2 cellular contexts compared by ENCODE assay signal in genomic region chr7:23538301-23538700, GRCh38.
TF ChIP-seq lines count a peak whose summit lies in the region.

No MANE protein-coding gene starts in this region.

TF ChIP-seq in HepG2, 621 proteins besides CTCF, POLR2A, EP300 and RAD21:
- peak; percentile 43; the same call in 1 of the 2 replicates for TF ChIP-seq ZNF121 (CRISPR knock-in tag; IDR thresholded peaks at IDR 0.05)
- TF ChIP-seq ZNF180 (CRISPR knock-in tag; IDR thresholded peaks at IDR 0.05; ENCODE audit: borderline replicate concordance, low read depth), result no peak
- no peak for TF ChIP-seq IKZF5 (CRISPR knock-in tag; IDR thresholded peaks at IDR 0.05)

TF ChIP-seq in K562, 482 proteins besides CTCF, POLR2A, EP300 and RAD21:
- peak; percentile 15 for TF ChIP-seq RBM25 (IDR thresholded peaks at IDR 0.05; ENCODE audit: low read depth, low read length, severe bottlenecking)
- TF ChIP-seq ZC3H8 (IDR thresholded peaks at IDR 0.05), result no peak
- peak; percentile 53; the same call in 1 of the 2 replicates for TF ChIP-seq ZNF121 (CRISPR knock-in tag; conservative IDR thresholded peaks at IDR 0.05)
- TF ChIP-seq FOXO4 (CRISPR knock-in tag; IDR thresholded peaks at IDR 0.05), result no peak
- TF ChIP-seq NFRKB (IDR thresholded peaks at IDR 0.05; ENCODE audit: low read depth), result no peak
- TF ChIP-seq PML (IDR thresholded peaks at IDR 0.05; ENCODE audit: low read length), result no peak
